Comparison of ENCODE assay signal across 30 cellular contexts in genomic region chr19:41990615-41991014, GRCh38. TPM values are rescaled to one million over a fixed set of nuclear protein-coding genes. Genes with fewer than 3 reads are reported as not detected.
"Had no signal": no experiment of that assay in that cellular context is flagged by ENCODE, and none has a peak within 500 bp of the region (broad histone marks: within the 10 kb centered on the region; RNA-seq: fewer than 3 reads in every experiment).

No MANE protein-coding gene starts in this region.

- H3K27ac ChIP-seq: brain microvascular endothelial cell had no signal

- ATAC-seq: activated CD4-positive, alpha-beta T cell treated with anti-CD3 and anti-CD28 coated beads for 36 hours; activated CD8-positive, alpha-beta T cell treated with anti-CD3 and anti-CD28 coated beads, Interleukin-2, amount 10 ng/mL, durations not matched to agents 7 days and 5 days; activated naive CD4-positive, alpha-beta T cell treated with anti-CD3 and anti-CD28 coated beads, Interleukin-2, amount 50 U/mL, for 72 hours; activated T-cell treated with anti-CD3 and anti-CD28 coated beads, Interleukin-2, amount 50 U/mL, for 72 hours; esophagus mucosa; T-helper 17 cell had no signal

- H3K36me3 ChIP-seq: brain microvascular endothelial cell had no signal

- DNase-seq: activated CD4-positive, alpha-beta memory T cell treated with anti-CD3 and anti-CD28 coated beads for 36 hours; activated CD4-positive, alpha-beta T cell treated with anti-CD3 and anti-CD28 coated beads for 36 hours; activated CD4-positive, alpha-beta T cell treated with anti-CD3 and anti-CD28 coated beads, Interleukin-2, amount 10 ng/mL, durations not matched to agents 24 days and 14 days; activated CD4-positive, CD25-positive, alpha-beta regulatory T cell; activated CD4-positive, CD25-positive, alpha-beta regulatory T cell treated with anti-CD3 and anti-CD28 coated beads, Interleukin-2, amount 50 U/mL, for 72 hours; activated CD8-positive, alpha-beta memory T cell treated with anti-CD3 and anti-CD28 coated beads, Interleukin-2, amount 50 U/mL, for 48 hours; activated CD8-positive, alpha-beta T cell treated with anti-CD3 and anti-CD28 coated beads, Interleukin-2, amount 10 ng/mL, durations not matched to agents 7 days and 5 days; activated gamma-delta T cell; activated naive CD4-positive, alpha-beta T cell; activated naive CD4-positive, alpha-beta T cell treated with anti-CD3 and anti-CD28 coated beads, Interleukin-2, amount 10 ng/mL, durations not matched to agents 7 days and 5 days; activated naive CD8-positive, alpha-beta T cell treated with anti-CD3 and anti-CD28 coated beads, Interleukin-2, amount 10 ng/mL, durations not matched to agents 7 days and 5 days; activated T-cell treated with anti-CD3 and anti-CD28 coated beads for 4 hours; activated T-cell treated with anti-CD3 and anti-CD28 coated beads, Interleukin-2, amount 50 U/mL, for 24 hours; activated T-cell treated with anti-CD3 and anti-CD28 coated beads, Interleukin-2, amount 50 U/mL, for 72 hours; anterior cingulate cortex; brain microvascular endothelial cell; caudate nucleus; cortex of kidney; dermis blood vessel endothelial cell; effector memory CD4-positive, alpha-beta T cell; endodermal cell; foreskin fibroblast; head of caudate nucleus; T-helper 1 cell; T-helper 17 cell; T1000 had no signal

RNA-seq across cellular contexts. Expression of gene ATP1A3, which starts 3.4 kb away (rescaled TPM):
- total RNA-seq: bronchial epithelial cell, epithelial cell of proximal tubule had no signal
